In genomic region chr21:31279986-31280385, GRCh38 we compare ENCODE assay signal across 11 cellular contexts.
"Had no signal": no experiment of that assay in that cellular context is flagged by ENCODE, and none has a peak within 500 bp of the region (broad histone marks: within the 10 kb centered on the region; RNA-seq: fewer than 3 reads in every experiment).

No MANE protein-coding gene starts in this region.

- H3K9me3 Mint-ChIP-seq: dendritic cell treated with granulocyte-macrophage colony-stimulating factor and Interleukin-4, amounts not matched to agents 40 ng/mL and 50 ng/mL, for 4 days had no signal

- H3K27ac ChIP-seq: brain microvascular endothelial cell, tibial artery had no signal

- H3K27me3 ChIP-seq: brain microvascular endothelial cell, tibial artery had no signal

- H3K36me3 Mint-ChIP-seq: naive B cell had no signal

- H3K4me3 ChIP-seq: lung, tibial artery had no signal

- H3K4me3 Mint-ChIP-seq: dendritic cell treated with granulocyte-macrophage colony-stimulating factor and Interleukin-4, amounts not matched to agents 40 ng/mL and 50 ng/mL, for 4 days; effector memory CD8-positive, alpha-beta T cell; naive B cell had no signal

- DNase-seq: brain microvascular endothelial cell; effector memory CD8-positive, alpha-beta T cell; left cardiac atrium; naive B cell; retina; SIG-M5; T-helper 2 cell; tibial artery had no signal

- H3K4me1 ChIP-seq: tibial artery had no signal

- ATAC-seq: effector memory CD8-positive, alpha-beta T cell; left cardiac atrium had no signal

- FAIRE-seq: TTC549 had no signal

- H3K27me3 Mint-ChIP-seq: dendritic cell treated with granulocyte-macrophage colony-stimulating factor and Interleukin-4, amounts not matched to agents 40 ng/mL and 50 ng/mL, for 4 days; effector memory CD8-positive, alpha-beta T cell; naive B cell had no signal

- H3K36me3 ChIP-seq: brain microvascular endothelial cell, tibial artery had no signal

- H3K4me1 Mint-ChIP-seq: naive B cell had no signal

- H3K9me3 ChIP-seq: tibial artery had no signal
